8 cellular contexts compared by ENCODE assay signal in the genomic region with DNA sequence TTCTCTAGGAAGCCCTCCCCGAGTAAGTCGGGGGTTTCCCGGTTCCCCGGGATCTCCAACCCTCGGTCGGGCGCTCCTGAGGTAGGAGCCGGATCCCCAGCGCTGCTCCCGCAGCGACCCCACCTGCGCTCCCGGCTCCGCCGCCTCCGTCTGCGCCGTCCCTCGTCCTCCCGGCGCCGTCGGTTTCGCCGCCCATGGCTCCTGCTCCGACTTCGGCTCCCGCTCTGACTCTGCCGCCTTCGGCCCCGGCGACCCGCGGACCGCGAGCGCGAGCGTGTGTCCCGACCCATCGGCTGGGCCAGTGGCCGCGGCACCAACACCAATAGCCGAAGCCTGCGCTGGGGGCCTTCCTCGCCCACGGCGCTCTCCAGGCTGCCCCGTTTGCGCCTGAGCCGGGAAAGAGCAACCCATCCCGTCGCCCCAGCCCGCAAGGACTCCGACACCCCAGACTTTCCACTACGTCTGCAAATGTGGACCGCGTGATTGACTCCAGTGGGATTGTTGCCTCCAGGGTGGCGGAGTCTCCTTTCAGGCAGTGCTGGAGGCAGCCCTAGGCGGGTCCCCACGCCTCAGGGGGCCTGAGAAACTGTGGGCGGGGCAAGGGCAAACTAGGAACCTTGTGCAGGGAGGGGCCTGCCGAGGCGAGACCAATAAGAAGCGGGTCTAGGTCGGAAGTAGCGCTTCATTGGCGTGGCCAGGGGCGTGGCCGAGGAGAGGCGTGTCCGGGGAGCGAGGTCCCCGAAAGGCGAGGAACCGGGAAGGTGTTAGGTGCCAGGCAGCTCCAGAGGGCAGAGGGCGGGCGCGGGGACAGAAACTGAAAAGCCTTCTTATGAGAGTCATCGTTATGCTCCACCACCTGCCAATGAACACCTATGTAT. TPM values are rescaled to one million over a fixed set of nuclear protein-coding genes. Genes with fewer than 3 reads are reported as not detected.
A peak's percentile ranks its signal among the peaks of the same experiment; 100 is the strongest.
DNase-seq lines count a peak whose midpoint lies in the region; ATAC-seq and TF ChIP-seq lines count a peak whose summit lies in the region.

A gene (minus strand): TSS at position 318 of the 878 bp plus-strand sequence. CDS start 28 bp downstream, at position 290.

- intact Hi-C loops in heart right ventricle (cut with DNase I) (loop anchor here in 4 of 10 donors (2.0 to 10.0 kb wide), 4 partner anchors 52 to 302 kb away; a partner anchor contains a TSS), posterior cingulate gyrus (cut with DNase I) (no loop called here)

- no peaks in the 10 kb centered on the region for H3K27me3 ChIP-seq in heart right ventricle
- no peaks in the 10 kb centered on the region for H3K27me3 ChIP-seq in upper lobe of left lung

- ATAC-seq in HG02852 (IDR thresholded peaks at IDR 0.05; ENCODE audit: unreplicated experiment) (peak; percentile 91), heart right ventricle (peak; percentile 97 to 99 (median 99)), upper lobe of left lung (ENCODE audit: low FRiP score in 2 of 2) (peak; percentile 99 to 100)

- H3K36me3 ChIP-seq in heart right ventricle (peaks cover 0 to 42% (median 5%) of the 10 kb centered on the region in 9 donors), upper lobe of left lung (peaks cover 5 to 31% (median 22%) of the 10 kb centered on the region in 4 donors)

- H3K27me3 Mint-ChIP-seq in T-helper 1 cell treated with Interleukin-12 subunit alpha and Interleukin-12 subunit beta and Interleukin-4 antibody, amounts not matched to agents 30 μg/mL and 1 μg/mL, for 36 hours (ENCODE audit: low read depth), result no peaks in the 10 kb centered on the region

- H3K4me3 ChIP-seq in GM12875 (ENCODE audit: low read depth, low read length) (peak within 1 kb of the TSS; percentile 99), heart right ventricle (peak within 1 kb of the TSS; percentile 64 to 100 (median 90)), upper lobe of left lung (peak within 1 kb of the TSS; percentile 94 to 98 (median 96))

- H3K27ac ChIP-seq in heart right ventricle (peak within 1 kb of the TSS; percentile 85 to 98 (median 95)), upper lobe of left lung (peak within 1 kb of the TSS; percentile 86 to 94 (median 92))

- peak within 1 kb of the TSS; percentile 98 for H3K27ac Mint-ChIP-seq in T-helper 1 cell treated with Interleukin-12 subunit alpha and Interleukin-12 subunit beta and Interleukin-4 antibody, amounts not matched to agents 30 μg/mL and 1 μg/mL, for 36 hours

- DNase-seq in NCI-H1694 (lab: John Stamatoyannopoulos, UW), result peak; percentile 93
- DNase-seq in amniotic stem cell (lab: John Stamatoyannopoulos, UW), result peak; percentile 95
- DNase-seq in heart right ventricle, result peak; percentile 99
- DNase-seq in posterior cingulate gyrus, result peak; percentile 97 to 100 (median 99)
- peak; percentile 98 to 99 for DNase-seq in upper lobe of left lung

- H3K4me1 ChIP-seq in heart right ventricle, result peaks cover 11 to 27% (median 19%) of the 10 kb centered on the region in 9 donors
- H3K4me1 ChIP-seq in upper lobe of left lung, result peaks cover 21 to 30% (median 23%) of the 10 kb centered on the region in 4 donors

- H3K4me3 Mint-ChIP-seq in T-helper 1 cell treated with Interleukin-12 subunit alpha and Interleukin-12 subunit beta and Interleukin-4 antibody, amounts not matched to agents 30 μg/mL and 1 μg/mL, for 36 hours, result peak within 1 kb of the TSS; percentile 88

- peaks cover 17% of the 10 kb centered on the region for H3K4me1 Mint-ChIP-seq in T-helper 1 cell treated with Interleukin-12 subunit alpha and Interleukin-12 subunit beta and Interleukin-4 antibody, amounts not matched to agents 30 μg/mL and 1 μg/mL, for 36 hours (ENCODE audit: low read depth)

- no peaks in the 10 kb centered on the region for H3K9me3 Mint-ChIP-seq in T-helper 1 cell treated with Interleukin-12 subunit alpha and Interleukin-12 subunit beta and Interleukin-4 antibody, amounts not matched to agents 30 μg/mL and 1 μg/mL, for 36 hours

- 0% methylated on average over 80 of the region's 80 CpGs for WGBS in heart right ventricle, 2 donors
- WGBS in upper lobe of left lung, 2 donors, result 0 to 3% methylated on average over 7 to 57 of the region's 80 CpGs

- peak in 3 of 4 donors; percentile 58 to 82 (median 69) for TF ChIP-seq POLR2A in upper lobe of left lung (IDR thresholded peaks at IDR 0.05)

- no peak for TF ChIP-seq CTCF in GM12875 (IDR thresholded peaks at IDR 0.05; ENCODE audit: borderline replicate concordance, insufficient read depth, low read depth, low read length)
- TF ChIP-seq CTCF in heart right ventricle (IDR thresholded peaks at IDR 0.05), result peak in 3 of 9 donors; percentile 3 to 19 (median 12)
- peak in 2 of 6 experiments; percentile 20 to 48 for TF ChIP-seq CTCF in upper lobe of left lung (IDR thresholded peaks at IDR 0.05)

- H3K36me3 Mint-ChIP-seq in T-helper 1 cell treated with Interleukin-12 subunit alpha and Interleukin-12 subunit beta and Interleukin-4 antibody, amounts not matched to agents 30 μg/mL and 1 μg/mL, for 36 hours (ENCODE audit: low read depth), result peaks cover 6% of the 10 kb centered on the region

- H3K9me3 ChIP-seq in heart right ventricle (no peaks in the 10 kb centered on the region), upper lobe of left lung (no peaks in the 10 kb centered on the region)

- peak in 1 of 4 donors; percentile 52 for TF ChIP-seq EP300 in upper lobe of left lung (IDR thresholded peaks at IDR 0.05)

RNA-seq across cellular contexts. Expression of the gene that starts here (rescaled TPM):
- total RNA-seq in heart right ventricle, result 10 to 100 TPM in 9 of 10 donors, 1 to 10 TPM in 1; 9.7 to 15.8 (median 12.1) TPM
- 10 to 100 TPM; 15.8 to 17.6 TPM for polyA plus RNA-seq in heart right ventricle
- total RNA-seq in upper lobe of left lung, result 10 to 100 TPM; 21.5 to 97.4 (median 25.5) TPM

Comparison
In these comparisons a context has a peak if more than half of its experiments do, and no peak if none do; other contexts are left out.
1. Peak in every context shown above with its lines: DNase-seq, ATAC-seq, H3K4me3 ChIP-seq and H3K27ac ChIP-seq.